8 cellular contexts compared by ENCODE assay signal in the genomic region with DNA sequence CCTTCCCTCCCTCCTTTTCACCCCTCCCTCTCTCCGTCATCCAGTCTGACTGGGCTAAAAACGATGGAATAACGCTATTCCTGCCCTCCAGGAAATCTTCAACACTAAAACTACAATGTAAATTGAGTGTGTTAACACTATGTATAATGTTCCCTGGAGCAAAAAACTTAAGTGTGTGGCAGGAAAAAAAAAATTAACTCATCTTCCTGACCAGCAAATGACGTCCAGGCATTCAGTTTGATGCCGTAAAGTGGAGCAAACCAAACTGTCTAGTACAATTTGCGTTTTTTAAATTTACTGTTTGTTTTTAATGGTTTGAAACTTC. TPM values are rescaled to one million over a fixed set of nuclear protein-coding genes. Genes with fewer than 3 reads are reported as not detected.
DNase-seq lines count a peak whose midpoint lies in the region; ATAC-seq, FAIRE-seq and TF ChIP-seq lines count a peak whose summit lies in the region.

No MANE protein-coding gene starts in this region.

- H3K36me3 ChIP-seq in SK-N-MC (ENCODE audit: insufficient read depth, low read length) (peaks cover 20% of the 10 kb centered on the region), psoas muscle (ENCODE audit: insufficient read depth in 1 of 2, low read depth in 1 of 2) (peaks cover 0 to 6% of the 10 kb centered on the region in 2 donors)

- H3K9me3 ChIP-seq in SK-N-MC (ENCODE audit: low read depth, low read length) (no peaks in the 10 kb centered on the region), psoas muscle (no peaks in the 10 kb centered on the region)

- intact Hi-C loops in psoas muscle (cut with DNase I): loop anchor here (5.0 to 10.0 kb wide), 2 partner anchors 313 to 315 kb away; a partner anchor contains a TSS

- no peak for FAIRE-seq in GM19239 (lab: Jason Lieb, UNC)

- H3K27ac ChIP-seq in SK-N-MC (no peak overlapping the region), psoas muscle (peak overlapping the region; percentile 91)

- no peak for TF ChIP-seq CTCF in GM12865 (IDR thresholded peaks at IDR 0.05; ENCODE audit: insufficient read depth, low read depth, low read length, missing control alignments)
- no peak for TF ChIP-seq CTCF in fibroblast of mammary gland (conservative IDR thresholded peaks at IDR 0.05; ENCODE audit: control insufficient read depth, insufficient read depth, low read depth, low read length)
- TF ChIP-seq CTCF in psoas muscle (IDR thresholded peaks at IDR 0.05): no peak

- no peak overlapping the region for H3K9ac ChIP-seq in SK-N-MC (ENCODE audit: insufficient read length)

- H3K27me3 ChIP-seq in psoas muscle (ENCODE audit: insufficient read depth in 3 of 3, low read length in 2 of 3): no peaks in the 10 kb centered on the region

- DNase-seq in GM12865 (ENCODE audit: low read depth) (no peak), SK-N-MC (ENCODE audit: low read depth, low spot score) (no peak), fibroblast of mammary gland (ENCODE audit: low read depth) (no peak), psoas muscle (no peak), HT-29 (ENCODE audit: low spot score) (no peak), GM19239 (ENCODE audit: insufficient read length, low spot score) (no peak), ACHN (no peak)

- ATAC-seq in psoas muscle (peak in 1 of 4 donors; percentile 10), GM19328 (IDR thresholded peaks at IDR 0.05; ENCODE audit: unreplicated experiment) (no peak)

- in situ Hi-C loops in ACHN (cut with HindIII; ENCODE audit: low pct_ligation_motif_present, low pct_unique_long_range_greater_than_20kb, low sequenced_read_pairs): no loop called here

- H3K4me3 ChIP-seq in GM12865 (ENCODE audit: low read depth, low read length): peak overlapping the region; percentile 96
- H3K4me3 ChIP-seq in SK-N-MC: peak overlapping the region; percentile 98
- peak overlapping the region; percentile 87 for H3K4me3 ChIP-seq in fibroblast of mammary gland (ENCODE audit: control insufficient read depth, low read depth, low read length)
- H3K4me3 ChIP-seq in psoas muscle: peak overlapping the region; percentile 93

- WGBS in psoas muscle, 3 donors: 58 to 67% (median 62%) methylated on average over 6 of the region's 6 CpGs

- H3K4me1 ChIP-seq in psoas muscle: peaks cover 49% of the 10 kb centered on the region

RNA-seq across cellular contexts. Expression of a gene that starts 0.5 kb away (rescaled TPM):
- total RNA-seq in psoas muscle: 10 to 100 TPM; 57.1 to 75.2 (median 60.1) TPM
- polyA plus RNA-seq in psoas muscle: 100 to 1,000 TPM in 1 of 3 donors, 10 to 100 TPM in 2; 41.4 to 107 (median 62.7) TPM
- total RNA-seq in HT-29 (2014; rRNA removed; shearing (Covaris generic)): 67.9 and 74.3 TPM in 2 replicates
